13 cellular contexts compared by ENCODE assay signal in genomic region chr10:93475871-93476270, GRCh38. TPM values are rescaled to one million over a fixed set of nuclear protein-coding genes. Genes with fewer than 3 reads are reported as not detected.
DNase-seq lines count a peak whose midpoint lies in the region; ATAC-seq and TF ChIP-seq lines count a peak whose summit lies in the region.
"Had no signal": no experiment of that assay in that cellular context is flagged by ENCODE, and none has a peak within 500 bp of the region (broad histone marks: within the 10 kb centered on the region; RNA-seq: fewer than 3 reads in every experiment).

No MANE protein-coding gene starts in this region.

- H3K27ac ChIP-seq in gastroesophageal sphincter (peak overlapping the region; percentile 11 to 95 (median 42)), suprapubic skin (peak overlapping the region; percentile 77)

- no peaks in the 10 kb centered on the region for H3K27me3 ChIP-seq in gastroesophageal sphincter
- H3K27me3 ChIP-seq in suprapubic skin = no peaks in the 10 kb centered on the region

- TF ChIP-seq CTCF in gastroesophageal sphincter (IDR thresholded peaks at IDR 0.05) (no peak), suprapubic skin (IDR thresholded peaks at IDR 0.05) (no peak)

- DNase-seq in HS-5 (ENCODE audit: low read depth) = peak; percentile 92
- peak; percentile 68 for DNase-seq in T1000 (lab: John Stamatoyannopoulos, UW)
- no peak for DNase-seq in suprapubic skin (ENCODE audit: low spot score in 2 of 2)
- DNase-seq: activated gamma-delta T cell treated with Interleukin-2 at 50 U/mL for 16 hours; effector CD8-positive, alpha-beta T cell; GF-D8; NCI-H526; stimulated activated CD4-positive, alpha-beta T cell treated with anti-CD3 and anti-CD28 coated beads, Interleukin-12 subunit alpha, Interleukin-12 subunit beta, amount 100 ng/mL, for 4 hours had no signal

- H3K4me1 ChIP-seq in gastroesophageal sphincter (peaks cover 13 to 99% (median 18%) of the 10 kb centered on the region in 3 donors), suprapubic skin (peaks cover 79% of the 10 kb centered on the region)

- TF ChIP-seq EP300 in gastroesophageal sphincter (IDR thresholded peaks at IDR 0.05) (no peak), suprapubic skin (IDR thresholded peaks at IDR 0.05) (no peak)

- no peak for TF ChIP-seq POLR2A in gastroesophageal sphincter (IDR thresholded peaks at IDR 0.05)
- TF ChIP-seq POLR2A in suprapubic skin (IDR thresholded peaks at IDR 0.05) = no peak

- H3K36me3 ChIP-seq in gastroesophageal sphincter (peaks cover 0 to 8% of the 10 kb centered on the region in 2 donors), suprapubic skin (peaks cover 3% of the 10 kb centered on the region)

- WGBS in gastroesophageal sphincter (ENCODE audit: low coverage in 1 of 2), 2 donors = 35 to 56% methylated on average over 2 of the region's 2 CpGs
- WGBS in suprapubic skin = 55% methylated on average over 2 of the region's 2 CpGs

- H3K9me3 ChIP-seq in gastroesophageal sphincter (no peaks in the 10 kb centered on the region), suprapubic skin (no peaks in the 10 kb centered on the region)

- no peak for ATAC-seq in gastroesophageal sphincter
- no peak for ATAC-seq in HG02840 (IDR thresholded peaks at IDR 0.05; ENCODE audit: low FRiP score, unreplicated experiment)
- no peak for ATAC-seq in GM19463 (IDR thresholded peaks at IDR 0.05; ENCODE audit: unreplicated experiment)
- no peak for ATAC-seq in GM19397 (IDR thresholded peaks at IDR 0.05; ENCODE audit: unreplicated experiment)
- no peak for ATAC-seq in HG02678 (IDR thresholded peaks at IDR 0.05; ENCODE audit: unreplicated experiment)

- H3K4me3 ChIP-seq in gastroesophageal sphincter (no peak overlapping the region), suprapubic skin (no peak overlapping the region)

RNA-seq across cellular contexts. Expression of gene MYOF, which starts 6.3 kb away (rescaled TPM):
- total RNA-seq in gastroesophageal sphincter (100 to 1,000 TPM in 3 of 4 donors, 10 to 100 TPM in 1; 98.0 to 157 (median 126) TPM), suprapubic skin (100 to 1,000 TPM in 3 of 4 donors, 10 to 100 TPM in 1; 77.8 to 174 (median 116) TPM)

RNA-seq across cellular contexts. Expression of gene CEP55, which starts 20.5 kb away (rescaled TPM):
- total RNA-seq in gastroesophageal sphincter (1 to 10 TPM in 1 of 4 donors, under 1 TPM in 2, not detected in 1; 0.13 to 3.6 (median 0.35) TPM), suprapubic skin (1 to 10 TPM; 1.4 to 4.3 (median 2.8) TPM)

Comparison
In these comparisons a context has a peak if more than half of its experiments do, and no peak if none do; other contexts are left out.
1. DNase-seq: peak in HS-5 (single experiment) and T1000 (single experiment); none in suprapubic skin (0 of 2).